19 cellular contexts compared by ENCODE assay signal in genomic region chr17:75498019-75498725, GRCh38. TPM values are rescaled to one million over a fixed set of nuclear protein-coding genes. Genes with fewer than 3 reads are reported as not detected.
DNase-seq lines count a peak whose midpoint lies in the region; ATAC-seq, FAIRE-seq and TF ChIP-seq lines count a peak whose summit lies in the region.
"Had no signal": no experiment of that assay in that cellular context is flagged by ENCODE, and none has a peak within 500 bp of the region (broad histone marks: within the 10 kb centered on the region; RNA-seq: fewer than 3 reads in every experiment).

No MANE protein-coding gene starts in this region.

- ATAC-seq in A549: no peak
- ATAC-seq in CD4-positive, alpha-beta T cell (ENCODE audit: poor library complexity): peak; percentile 37
- ATAC-seq: left lung, pancreas had no signal

- H3K27ac ChIP-seq in A549 (no peak overlapping the region), dorsolateral prefrontal cortex (peak overlapping the region in 46 of 59 donors; percentile 6 to 99 (median 86)), coronary artery (peak overlapping the region in 1 of 2 donors; percentile 74)
- no peak overlapping the region for H3K27ac ChIP-seq in CD4-positive, alpha-beta T cell (ENCODE audit: low read depth, low read length)
- H3K27ac ChIP-seq: pancreas had no signal

- intact Hi-C loops in CD4-positive, alpha-beta T cell (cut with DNase I, micrococcal nuclease): no loop called here
- intact Hi-C loops in dorsolateral prefrontal cortex (cut with DNase I): no loop called here

- POLR2A ChIA-PET in A549 (lab: Yijun Ruan, JAX): interaction anchor here (2.6 kb wide), 1 partner anchor 42 kb away, joined by 10 read pairs; the partner anchor contains the start of gene TMEM94
- POLR2A ChIA-PET in CD4-positive, alpha-beta T cell (lab: Charles Lee): no interaction called here

- no peaks in the 10 kb centered on the region for H3K9me3 Mint-ChIP-seq in CD4-positive, alpha-beta T cell
- no peaks in the 10 kb centered on the region for H3K9me3 Mint-ChIP-seq in nephron progenitor cell
- H3K9me3 Mint-ChIP-seq: IgD-negative memory B cell; T-helper 1 cell treated with Interleukin-12 subunit alpha and Interleukin-12 subunit beta and Interleukin-4 antibody, amounts not matched to agents 30 μg/mL and 1 μg/mL, for 36 hours; WTC11 had no signal

- no peak for TF ChIP-seq RAD21 in A549 (conservative IDR thresholded peaks at IDR 0.05 in 1 of 2, IDR thresholded peaks at IDR 0.05 in 1 of 2)

- no peak for TF ChIP-seq CTCF in A549 (IDR thresholded peaks at IDR 0.05)
- TF ChIP-seq CTCF in CD4-positive, alpha-beta T cell (IDR thresholded peaks at IDR 0.05): no peak
- no peak for TF ChIP-seq CTCF in dorsolateral prefrontal cortex (IDR thresholded peaks at IDR 0.05 in 54 of 56, conservative IDR thresholded peaks at IDR 0.05 in 2 of 56; ENCODE audit: low read depth in 1 of 56, partially characterized antibody in 56 of 56)
- no peak for TF ChIP-seq CTCF in nephron progenitor cell (IDR thresholded peaks at IDR 0.05)
- no peak for TF ChIP-seq CTCF in coronary artery (IDR thresholded peaks at IDR 0.05)

- H3K9me3 ChIP-seq in A549: no peaks in the 10 kb centered on the region
- H3K9me3 ChIP-seq in CD4-positive, alpha-beta T cell (ENCODE audit: control insufficient read depth, low read length): no peaks in the 10 kb centered on the region
- H3K9me3 ChIP-seq: Caco-2, left lung, pancreas had no signal

- no peak overlapping the region for H3K4me3 Mint-ChIP-seq in CD4-positive, alpha-beta T cell
- H3K4me3 Mint-ChIP-seq in nephron progenitor cell: no peak overlapping the region
- H3K4me3 Mint-ChIP-seq: IgD-negative memory B cell; T-helper 1 cell treated with Interleukin-12 subunit alpha and Interleukin-12 subunit beta and Interleukin-4 antibody, amounts not matched to agents 30 μg/mL and 1 μg/mL, for 36 hours; WTC11 had no signal

- TF ChIP-seq POLR2A in A549 (IDR thresholded peaks at IDR 0.05; ENCODE audit: low read length) (no peak), H54 (IDR thresholded peaks at IDR 0.05; ENCODE audit: low read depth, low read length) (no peak)

- DNase-seq in A549 (ENCODE audit: low read depth in 1 of 2, low spot score in 1 of 2) (no peak), dorsolateral prefrontal cortex (no peak), nephron progenitor cell (no peak), NCI-H128 (lab: John Stamatoyannopoulos, UW; ENCODE audit: unreplicated experiment) (no peak), H54 (ENCODE audit: insufficient read length, low spot score) (no peak), coronary artery (ENCODE audit: low spot score) (no peak)
- DNase-seq in CD4-positive, alpha-beta T cell: no peak
- DNase-seq: activated effector memory CD4-positive, alpha-beta T cell treated with Interleukin-2 at 50 U/mL for 16 hours; aorta; Caco-2; left lung; NCI-H2029; NCI-H510A treated with DMSO at 0.1 percent for 48 hours; SHP77 had no signal

- FAIRE-seq in A549 (lab: Jason Lieb, UNC) (no peak), H54 (lab: Jason Lieb, UNC) (no peak)
- FAIRE-seq: GM19239, pancreas had no signal

- no peak for TF ChIP-seq EP300 in A549 (IDR thresholded peaks at IDR 0.05)

- CTCF ChIA-PET in A549 (lab: Yijun Ruan, JAX): interaction anchor here (0.8 to 4.0 kb wide), 15 partner anchors 8 to 252 kb away, joined by 3 to 18 read pairs (median 6); partner anchors contain the start of genes SMIM5 and TSEN54
- CTCF ChIA-PET in CD4-positive, alpha-beta T cell (lab: Charles Lee): no interaction called here

- H3K36me3 Mint-ChIP-seq in CD4-positive, alpha-beta T cell (ENCODE audit: low read depth): peaks cover 42% of the 10 kb centered on the region
- no peaks in the 10 kb centered on the region for H3K36me3 Mint-ChIP-seq in nephron progenitor cell (ENCODE audit: low read depth)

- peak overlapping the region; percentile 33 for H3K27ac Mint-ChIP-seq in CD4-positive, alpha-beta T cell
- H3K27ac Mint-ChIP-seq in nephron progenitor cell: peak overlapping the region; percentile 80
- H3K27ac Mint-ChIP-seq: T-helper 1 cell treated with Interleukin-12 subunit alpha and Interleukin-12 subunit beta and Interleukin-4 antibody, amounts not matched to agents 30 μg/mL and 1 μg/mL, for 36 hours; WTC11 had no signal

- peaks cover 9% of the 10 kb centered on the region for H3K4me1 Mint-ChIP-seq in CD4-positive, alpha-beta T cell (ENCODE audit: low read depth)
- peaks cover 18% of the 10 kb centered on the region for H3K4me1 Mint-ChIP-seq in nephron progenitor cell
- H3K4me1 Mint-ChIP-seq: IgD-negative memory B cell, WTC11 had no signal

- no peak overlapping the region for H3K4me2 ChIP-seq in A549

- 91% methylated on average over 17 of the region's 21 CpGs for WGBS in A549 (ENCODE audit: missing lambda C conversion rate)

- H3K4me1 ChIP-seq in A549: no peaks in the 10 kb centered on the region
- H3K4me1 ChIP-seq: Caco-2, pancreas had no signal

- H3K4me3 ChIP-seq in A549: no peak overlapping the region
- H3K4me3 ChIP-seq in dorsolateral prefrontal cortex: no peak overlapping the region
- H3K4me3 ChIP-seq in coronary artery: no peak overlapping the region
- H3K4me3 ChIP-seq: left lung, pancreas had no signal

- no peaks in the 10 kb centered on the region for H3K27me3 ChIP-seq in CD4-positive, alpha-beta T cell (ENCODE audit: control insufficient read depth, insufficient read depth, low read length)
- no peaks in the 10 kb centered on the region for H3K27me3 ChIP-seq in dorsolateral prefrontal cortex
- H3K27me3 ChIP-seq: left lung, pancreas had no signal

- H3K27me3 Mint-ChIP-seq in CD4-positive, alpha-beta T cell: no peaks in the 10 kb centered on the region
- H3K27me3 Mint-ChIP-seq in nephron progenitor cell (ENCODE audit: low read depth, poor library complexity): no peaks in the 10 kb centered on the region
- H3K27me3 Mint-ChIP-seq: IgD-negative memory B cell had no signal

TF ChIP-seq in A549, 52 proteins besides CTCF, POLR2A, EP300 and RAD21:
- TF ChIP-seq POLR2AphosphoS2 (conservative IDR thresholded peaks at IDR 0.05; ENCODE audit: low read length): 0 out of 2 replicates have a peak, but pooled peaks have one; percentile 4
- TF ChIP-seq MAZ (IDR thresholded peaks at IDR 0.05; ENCODE audit: borderline replicate concordance, low read depth, low read length): no peak

RNA-seq across cellular contexts. Expression of gene CASKIN2, which starts 17.2 kb away (rescaled TPM):
- polyA plus RNA-seq in A549 (2011; rRNA removed): 3.6 and 4.6 TPM in 2 replicates
- polyA plus RNA-seq in A549 (2012; cell fraction: cytosol; rRNA removed): 6.7 and 8.7 TPM in 2 replicates
- polyA plus RNA-seq in A549 (2012; cell fraction: nucleus; rRNA removed): 17.8 and 29.6 TPM in 2 replicates
- polyA plus RNA-seq in A549 (2017; fragmentation: RNase III; extraction: RNeasy Plus Mini Kit Qiagen cat#74134 plus additional on column Dnase treatment): 9.9 to 11.2 TPM (median 10.7 TPM) in 3 replicates
- 8.2 and 9.4 TPM in 2 replicates for polyA minus RNA-seq in A549 (2011; rRNA and poly(A)+ RNA removed)
- under 1 TPM; 0.17 to 0.25 TPM for total RNA-seq in CD4-positive, alpha-beta T cell
- 10 to 100 TPM; 23.3 to 80.3 (median 41.6) TPM for total RNA-seq in dorsolateral prefrontal cortex
- polyA plus RNA-seq: IgD-negative memory B cell had no signal

RNA-seq across cellular contexts. Expression of gene TSEN54, which starts 18.2 kb away (rescaled TPM):
- polyA plus RNA-seq in A549 (2011; rRNA removed) (24.8 and 42.5 TPM in 2 replicates), A549 (2017; fragmentation: RNase III; extraction: RNeasy Plus Mini Kit Qiagen cat#74134 plus additional on column Dnase treatment) (37.7 to 38.4 TPM (median 38.3 TPM) in 3 replicates)
- polyA plus RNA-seq in A549 (2012; cell fraction: cytosol; rRNA removed): 61.5 and 68.2 TPM in 2 replicates
- 94.8 and 106 TPM in 2 replicates for polyA plus RNA-seq in A549 (2012; cell fraction: nucleus; rRNA removed)
- polyA minus RNA-seq in A549 (2011; rRNA and poly(A)+ RNA removed): 35.1 and 35.5 TPM in 2 replicates
- total RNA-seq in CD4-positive, alpha-beta T cell: 10 to 100 TPM; 73.3 to 78.7 TPM
- total RNA-seq in dorsolateral prefrontal cortex: 10 to 100 TPM; 14.4 to 45.4 (median 27.2) TPM

RNA-seq across cellular contexts. Expression of gene LLGL2, which starts 27.3 kb away (rescaled TPM):
- polyA plus RNA-seq in A549 (2011; rRNA removed) (18.9 and 20.7 TPM in 2 replicates), A549 (2017; fragmentation: RNase III; extraction: RNeasy Plus Mini Kit Qiagen cat#74134 plus additional on column Dnase treatment) (32.6 to 38.2 TPM (median 35.0 TPM) in 3 replicates)
- polyA plus RNA-seq in A549 (2012; cell fraction: cytosol; rRNA removed): 48.5 and 63.6 TPM in 2 replicates
- 194 and 265 TPM in 2 replicates for polyA plus RNA-seq in A549 (2012; cell fraction: nucleus; rRNA removed)
- polyA minus RNA-seq in A549 (2011; rRNA and poly(A)+ RNA removed): 14.3 and 16.5 TPM in 2 replicates
- total RNA-seq in CD4-positive, alpha-beta T cell: 10 to 100 TPM; 31.2 to 34.2 TPM
- total RNA-seq in dorsolateral prefrontal cortex: 10 to 100 TPM in 65 of 120 experiments, 1 to 10 TPM in 55; 3.2 to 31.5 (median 10.6) TPM

RNA-seq across cellular contexts. Expression of gene TMEM94, which starts 41.7 kb away (rescaled TPM):
- polyA plus RNA-seq in A549 (2011; rRNA removed): 30.5 and 42.7 TPM in 2 replicates
- 78.2 and 99.5 TPM in 2 replicates for polyA plus RNA-seq in A549 (2012; cell fraction: cytosol; rRNA removed)
- 407 and 498 TPM in 2 replicates for polyA plus RNA-seq in A549 (2012; cell fraction: nucleus; rRNA removed)
- 50.0 to 64.9 TPM (median 63.8 TPM) in 3 replicates for polyA plus RNA-seq in A549 (2017; fragmentation: RNase III; extraction: RNeasy Plus Mini Kit Qiagen cat#74134 plus additional on column Dnase treatment)
- 56.2 and 73.8 TPM in 2 replicates for polyA minus RNA-seq in A549 (2011; rRNA and poly(A)+ RNA removed)
- 10 to 100 TPM; 52.8 to 57.3 TPM for total RNA-seq in CD4-positive, alpha-beta T cell
- 100 to 1,000 TPM in 117 of 120 experiments, 10 to 100 TPM in 3; 78.0 to 220 (median 129) TPM for total RNA-seq in dorsolateral prefrontal cortex

Comparison
In these comparisons a context has a peak if more than half of its experiments do, and no peak if none do; other contexts are left out.
1. H3K27ac ChIP-seq: peak in dorsolateral prefrontal cortex (46 of 59); none in A549 (0 of 2) and CD4-positive, alpha-beta T cell (single experiment).
2. RNA of gene CASKIN2, which starts 17.2 kb away (total RNA-seq): 23.3 to 80.3 TPM in dorsolateral prefrontal cortex; 0.17 to 0.25 TPM in CD4-positive, alpha-beta T cell; every median in the first group is over 10 times any median in the second.